Comparison of ENCODE assay signal across 8 cellular contexts in genomic region chrX:274904-275475, GRCh38. TPM values are rescaled to one million over a fixed set of nuclear protein-coding genes. Genes with fewer than 3 reads are reported as not detected.
DNase-seq lines count a peak whose midpoint lies in the region; ATAC-seq and TF ChIP-seq lines count a peak whose summit lies in the region.

No MANE protein-coding gene starts in this region.

- H3K27me3 Mint-ChIP-seq in activated naive CD8-positive, alpha-beta T cell treated with anti-CD3 and anti-CD28 coated beads, Interleukin-2, amount 50 U/mL, for 24 hours = no peaks in the 10 kb centered on the region
- H3K27me3 Mint-ChIP-seq in activated T-helper 1 cell treated with anti-CD3 and anti-CD28 coated beads, Interleukin-12 subunit alpha, Interleukin-12 subunit beta, Interleukin-2, Interleukin-4 antibody, amounts not matched to agents 30 ng/mL and 10 ng/mL and 1 ng/mL, durations not matched to agents 14 hours and 24 hours and 36 hours (ENCODE audit: insufficient read depth) = peaks cover 9% of the 10 kb centered on the region

- H3K4me1 ChIP-seq in HEK293 (ENCODE audit: control insufficient read depth, insufficient read depth, low read length) (no peaks in the 10 kb centered on the region; the same call in 1 of the 2 replicates), iPS-20b (ENCODE audit: insufficient read depth, low read length) (peaks cover 4% of the 10 kb centered on the region; the same call in 1 of the 2 replicates)

- H3K36me3 ChIP-seq in HEK293 (ENCODE audit: control insufficient read depth in 2 of 2, insufficient read depth in 1 of 2, low read length in 2 of 2) (no peaks in the 10 kb centered on the region; a peak in 1 of 3 replicates), iPS-20b (ENCODE audit: insufficient read depth, low read depth, low read length) (no peaks in the 10 kb centered on the region)

- ATAC-seq in activated naive CD8-positive, alpha-beta T cell treated with anti-CD3 and anti-CD28 coated beads, Interleukin-2, amount 50 U/mL, for 24 hours = no peak
- no peak for ATAC-seq in GM21528 (IDR thresholded peaks at IDR 0.05; ENCODE audit: low FRiP score, unreplicated experiment)

- CTCF ChIA-PET in HEK293 (lab: Yijun Ruan, JAX) = no interaction called here

- H3K4me3 ChIP-seq in HEK293 (ENCODE audit: low read depth, low read length) = no peak overlapping the region
- H3K4me3 ChIP-seq in iPS-20b (ENCODE audit: low read length) = peak overlapping the region; percentile 80
- peak overlapping the region in 4 of 7 experiments; percentile 50 to 62 (median 54) for H3K4me3 ChIP-seq in skin epidermis

- peak overlapping the region; percentile 14 for H3K4me3 Mint-ChIP-seq in activated naive CD8-positive, alpha-beta T cell treated with anti-CD3 and anti-CD28 coated beads, Interleukin-2, amount 50 U/mL, for 24 hours
- no peak overlapping the region for H3K4me3 Mint-ChIP-seq in activated T-helper 1 cell treated with anti-CD3 and anti-CD28 coated beads, Interleukin-12 subunit alpha, Interleukin-12 subunit beta, Interleukin-2, Interleukin-4 antibody, amounts not matched to agents 30 ng/mL and 10 ng/mL and 1 ng/mL, durations not matched to agents 14 hours and 24 hours and 36 hours

- no peaks in the 10 kb centered on the region for H3K36me3 Mint-ChIP-seq in activated naive CD8-positive, alpha-beta T cell treated with anti-CD3 and anti-CD28 coated beads, Interleukin-2, amount 50 U/mL, for 24 hours (ENCODE audit: low read depth)
- no peaks in the 10 kb centered on the region for H3K36me3 Mint-ChIP-seq in activated T-helper 1 cell treated with anti-CD3 and anti-CD28 coated beads, Interleukin-12 subunit alpha, Interleukin-12 subunit beta, Interleukin-2, Interleukin-4 antibody, amounts not matched to agents 30 ng/mL and 10 ng/mL and 1 ng/mL, durations not matched to agents 14 hours and 24 hours and 36 hours (ENCODE audit: low read depth)

- TF ChIP-seq CTCF in HEK293 (tag by site-specific recombination; IDR thresholded peaks at IDR 0.05) = no peak

- H3K9me3 ChIP-seq in HEK293 (ENCODE audit: control insufficient read depth, insufficient read depth, low read depth, low read length) (no peaks in the 10 kb centered on the region), iPS-20b (ENCODE audit: insufficient read depth, low read depth, low read length) (no peaks in the 10 kb centered on the region)

- peaks cover 13% of the 10 kb centered on the region for H3K4me1 Mint-ChIP-seq in activated naive CD8-positive, alpha-beta T cell treated with anti-CD3 and anti-CD28 coated beads, Interleukin-2, amount 50 U/mL, for 24 hours
- no peaks in the 10 kb centered on the region for H3K4me1 Mint-ChIP-seq in activated T-helper 1 cell treated with anti-CD3 and anti-CD28 coated beads, Interleukin-12 subunit alpha, Interleukin-12 subunit beta, Interleukin-2, Interleukin-4 antibody, amounts not matched to agents 30 ng/mL and 10 ng/mL and 1 ng/mL, durations not matched to agents 14 hours and 24 hours and 36 hours (ENCODE audit: low read depth)

- DNase-seq in activated naive CD8-positive, alpha-beta T cell treated with anti-CD3 and anti-CD28 coated beads, Interleukin-2, amount 50 U/mL, for 24 hours = no peak
- no peak for DNase-seq in activated CD8-positive, alpha-beta memory T cell treated with anti-CD3 and anti-CD28 coated beads, Interleukin-2, amount 50 U/mL, for 48 hours
- DNase-seq in activated T-helper 1 cell treated with anti-CD3 and anti-CD28 coated beads, Interleukin-12 subunit alpha, Interleukin-12 subunit beta, Interleukin-2, Interleukin-4 antibody, amounts not matched to agents 30 ng/mL and 10 ng/mL and 1 ng/mL, durations not matched to agents 14 hours and 24 hours and 36 hours (ENCODE audit: low spot score) = no peak
- DNase-seq in NCI-H2081 (lab: John Stamatoyannopoulos, UW) = no peak

- no peaks in the 10 kb centered on the region for H3K27me3 ChIP-seq in iPS-20b (ENCODE audit: insufficient read depth, low read length)

- no peak overlapping the region for H3K27ac Mint-ChIP-seq in activated naive CD8-positive, alpha-beta T cell treated with anti-CD3 and anti-CD28 coated beads, Interleukin-2, amount 50 U/mL, for 24 hours
- no peak overlapping the region for H3K27ac Mint-ChIP-seq in activated T-helper 1 cell treated with anti-CD3 and anti-CD28 coated beads, Interleukin-12 subunit alpha, Interleukin-12 subunit beta, Interleukin-2, Interleukin-4 antibody, amounts not matched to agents 30 ng/mL and 10 ng/mL and 1 ng/mL, durations not matched to agents 14 hours and 24 hours and 36 hours

- POLR2A ChIA-PET in HEK293 (lab: Yijun Ruan, JAX) = no interaction called here

- H3K27ac ChIP-seq in HEK293 (ENCODE audit: extremely low read depth, low read depth, low read length) (no peak overlapping the region), iPS-20b (ENCODE audit: low read length) (peak overlapping the region; percentile 81), skin epidermis (peak overlapping the region in 17 of 21 experiments; percentile 21 to 85 (median 74))

- H3K9me3 Mint-ChIP-seq in activated naive CD8-positive, alpha-beta T cell treated with anti-CD3 and anti-CD28 coated beads, Interleukin-2, amount 50 U/mL, for 24 hours = no peaks in the 10 kb centered on the region
- H3K9me3 Mint-ChIP-seq in activated T-helper 1 cell treated with anti-CD3 and anti-CD28 coated beads, Interleukin-12 subunit alpha, Interleukin-12 subunit beta, Interleukin-2, Interleukin-4 antibody, amounts not matched to agents 30 ng/mL and 10 ng/mL and 1 ng/mL, durations not matched to agents 14 hours and 24 hours and 36 hours = no peaks in the 10 kb centered on the region

- intact Hi-C loops in activated T-helper 1 cell treated with anti-CD3 and anti-CD28 coated beads, Interleukin-12 subunit alpha, Interleukin-12 subunit beta, Interleukin-2, Interleukin-4 antibody, amounts not matched to agents 30 ng/mL and 10 ng/mL and 1 ng/mL, durations not matched to agents 14 hours and 24 hours and 36 hours (cut with micrococcal nuclease) = no loop called here

- H3K9ac ChIP-seq in iPS-20b (ENCODE audit: low read depth, low read length) = peak overlapping the region; percentile 71; the same call in 1 of the 2 replicates

TF ChIP-seq in HEK293, 187 proteins besides CTCF, POLR2A, EP300 and RAD21:
- TF ChIP-seq KLF1 (tag by site-specific recombination; IDR thresholded peaks at IDR 0.05) = peak; percentile 16; the same call in 1 of the 2 replicates
- TF ChIP-seq ZBTB17 (tag by site-specific recombination; IDR thresholded peaks at IDR 0.05) = no peak
- TF ChIP-seq PRDM1 (tag by site-specific recombination; IDR thresholded peaks at IDR 0.05) = no peak
- TF ChIP-seq ZNF112 (tag by site-specific recombination; IDR thresholded peaks at IDR 0.05) = no peak
- no peak for TF ChIP-seq SCRT2 (tag by site-specific recombination; IDR thresholded peaks at IDR 0.05)
- no peak for TF ChIP-seq KLF10 (tag by site-specific recombination; IDR thresholded peaks at IDR 0.05)
- TF ChIP-seq PBX3 (CRISPR knock-in tag; IDR thresholded peaks at IDR 0.05) = no peak
- TF ChIP-seq ZNF398 (tag by site-specific recombination; IDR thresholded peaks at IDR 0.05) = no peak
- no peak for TF ChIP-seq ZNF610 (tag by site-specific recombination; IDR thresholded peaks at IDR 0.05; ENCODE audit: borderline replicate concordance)
- no peak for TF ChIP-seq IKZF3 (tag by site-specific recombination; IDR thresholded peaks at IDR 0.05)
- no peak for TF ChIP-seq HOXD13 (CRISPR knock-in tag; IDR thresholded peaks at IDR 0.05; ENCODE audit: borderline replicate concordance)
- TF ChIP-seq KLF8 (tag by site-specific recombination; IDR thresholded peaks at IDR 0.05) = no peak
- no peak for TF ChIP-seq ZNF629 (tag by site-specific recombination; IDR thresholded peaks at IDR 0.05)
- TF ChIP-seq ZSCAN16 (tag by site-specific recombination; IDR thresholded peaks at IDR 0.05) = no peak
- TF ChIP-seq ZFP3 (tag by site-specific recombination; IDR thresholded peaks at IDR 0.05; ENCODE audit: low read depth) = no peak
- no peak for TF ChIP-seq TRIM28 (IDR thresholded peaks at IDR 0.05; ENCODE audit: borderline replicate concordance, low read length)
- TF ChIP-seq ZIC2 (tag by site-specific recombination; IDR thresholded peaks at IDR 0.05) = peak; percentile 17; the same call in 1 of the 2 replicates
- TF ChIP-seq ZNF133 (tag by site-specific recombination; IDR thresholded peaks at IDR 0.05) = no peak

RNA-seq across cellular contexts. Expression of gene PLCXD1, which starts 6.2 kb away (rescaled TPM):
- total RNA-seq in activated T-helper 1 cell treated with anti-CD3 and anti-CD28 coated beads, Interleukin-12 subunit alpha, Interleukin-12 subunit beta, Interleukin-2, Interleukin-4 antibody, amounts not matched to agents 30 ng/mL and 10 ng/mL and 1 ng/mL, durations not matched to agents 14 hours and 24 hours and 36 hours = 53.3 and 55.0 TPM in 2 replicates

RNA-seq across cellular contexts. Expression of gene GTPBP6, which starts 43.6 kb away (rescaled TPM):
- 68.3 and 69.5 TPM in 2 replicates for total RNA-seq in activated T-helper 1 cell treated with anti-CD3 and anti-CD28 coated beads, Interleukin-12 subunit alpha, Interleukin-12 subunit beta, Interleukin-2, Interleukin-4 antibody, amounts not matched to agents 30 ng/mL and 10 ng/mL and 1 ng/mL, durations not matched to agents 14 hours and 24 hours and 36 hours
